ENCODE assay signal across 30 cellular contexts in the genomic region with DNA sequence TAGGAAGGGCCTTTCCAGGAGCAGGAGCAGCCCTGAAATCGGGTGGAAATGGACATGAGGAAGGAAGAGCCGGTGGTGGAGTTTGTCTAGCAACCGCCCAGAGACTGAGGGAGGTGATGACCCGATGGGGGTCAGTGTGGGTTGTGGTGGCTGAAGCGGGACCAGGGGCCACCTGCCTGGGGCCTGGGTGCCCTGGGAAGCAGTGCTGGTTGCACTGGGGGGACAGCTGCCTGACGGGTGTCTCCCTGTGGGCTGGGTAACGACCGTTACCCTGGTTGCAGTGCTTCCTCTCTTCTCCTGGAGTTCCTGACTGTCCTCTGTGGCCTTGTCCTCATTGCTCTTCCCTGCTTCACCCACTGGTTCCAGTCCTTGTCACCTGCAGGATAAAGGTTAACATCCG. TPM values are rescaled to one million over a fixed set of nuclear protein-coding genes. Genes with fewer than 3 reads are reported as not detected.
"Had no signal": no experiment of that assay in that cellular context is flagged by ENCODE, and none has a peak within 500 bp of the region (broad histone marks: within the 10 kb centered on the region; RNA-seq: fewer than 3 reads in every experiment).

No MANE protein-coding gene starts in this region.

- H3K27ac ChIP-seq: adrenal gland, body of pancreas, colonic mucosa had no signal

- H3K36me3 ChIP-seq: adrenal gland, colonic mucosa had no signal

- H3K27me3 ChIP-seq: adrenal gland, body of pancreas, colonic mucosa had no signal

- H3K27me3 Mint-ChIP-seq: activated CD4-positive, alpha-beta T cell treated with anti-CD3 and anti-CD28 coated beads, Interleukin-2, amount 10 ng/mL, durations not matched to agents 24 days and 14 days had no signal

- H3K9me3 Mint-ChIP-seq: activated CD4-positive, alpha-beta memory T cell treated with anti-CD3 and anti-CD28 coated beads for 36 hours; activated CD4-positive, alpha-beta T cell treated with anti-CD3 and anti-CD28 coated beads, Interleukin-2, amount 10 ng/mL, durations not matched to agents 24 days and 14 days; activated naive CD4-positive, alpha-beta T cell treated with anti-CD3 and anti-CD28 coated beads for 36 hours; activated naive CD4-positive, alpha-beta T cell treated with anti-CD3 and anti-CD28 coated beads, Interleukin-2, amount 50 U/mL, for 24 hours; activated naive CD8-positive, alpha-beta T cell treated with anti-CD3 and anti-CD28 coated beads for 36 hours; activated naive CD8-positive, alpha-beta T cell treated with anti-CD3 and anti-CD28 coated beads, Interleukin-2, amount 50 U/mL, for 24 hours; activated T-helper 1 cell treated with anti-CD3 and anti-CD28 coated beads, Interleukin-12 subunit alpha, Interleukin-12 subunit beta, Interleukin-2, Interleukin-4 antibody, amounts not matched to agents 30 ng/mL and 10 ng/mL and 1 ng/mL, durations not matched to agents 14 hours and 24 hours and 36 hours; activated T-helper 2 cell treated with anti-CD3 and anti-CD28 coated beads, Interferon-gamma antibody, Interleukin-2, Interleukin-4, amounts not matched to agents 10 μg/mL and 5 μg/mL and 100 μg/mL, durations not matched to agents 14 hours and 24 hours and 36 hours; T-helper 2 cell treated with Interferon-gamma antibody and Interleukin-4, amounts not matched to agents 5 μg/mL and 100 μg/mL, for 36 hours had no signal

- H3K4me1 Mint-ChIP-seq: activated CD4-positive, alpha-beta T cell treated with anti-CD3 and anti-CD28 coated beads for 36 hours; activated CD4-positive, alpha-beta T cell treated with anti-CD3 and anti-CD28 coated beads, Interleukin-2, amount 10 ng/mL, durations not matched to agents 24 days and 14 days; activated naive CD4-positive, alpha-beta T cell treated with anti-CD3 and anti-CD28 coated beads, Interleukin-2, amount 50 U/mL, for 24 hours; activated naive CD8-positive, alpha-beta T cell treated with anti-CD3 and anti-CD28 coated beads for 36 hours; activated naive CD8-positive, alpha-beta T cell treated with anti-CD3 and anti-CD28 coated beads, Interleukin-2, amount 50 U/mL, for 24 hours; T-helper 17 cell had no signal

- H3K36me3 Mint-ChIP-seq: activated CD4-positive, alpha-beta memory T cell treated with anti-CD3 and anti-CD28 coated beads for 36 hours; activated naive CD4-positive, alpha-beta T cell treated with anti-CD3 and anti-CD28 coated beads, Interleukin-2, amount 50 U/mL, for 24 hours; activated naive CD8-positive, alpha-beta T cell treated with anti-CD3 and anti-CD28 coated beads for 36 hours had no signal

- H3K4me1 ChIP-seq: body of pancreas, colonic mucosa had no signal

- H3K4me3 ChIP-seq: adrenal gland, body of pancreas, colonic mucosa had no signal

- ATAC-seq: activated CD4-positive, alpha-beta T cell treated with anti-CD3 and anti-CD28 coated beads for 36 hours; activated naive CD8-positive, alpha-beta T cell treated with anti-CD3 and anti-CD28 coated beads, Interleukin-2, amount 50 U/mL, for 24 hours; body of pancreas; esophagus mucosa; T-helper 17 cell had no signal

- H3K27ac Mint-ChIP-seq: activated CD4-positive, alpha-beta memory T cell treated with anti-CD3 and anti-CD28 coated beads for 36 hours; activated CD4-positive, alpha-beta T cell treated with anti-CD3 and anti-CD28 coated beads for 36 hours; activated CD4-positive, alpha-beta T cell treated with anti-CD3 and anti-CD28 coated beads, Interleukin-2, amount 10 ng/mL, durations not matched to agents 24 days and 14 days; activated naive CD4-positive, alpha-beta T cell treated with anti-CD3 and anti-CD28 coated beads for 36 hours; activated naive CD4-positive, alpha-beta T cell treated with anti-CD3 and anti-CD28 coated beads, Interleukin-2, amount 50 U/mL, for 24 hours; activated naive CD8-positive, alpha-beta T cell treated with anti-CD3 and anti-CD28 coated beads for 36 hours; activated naive CD8-positive, alpha-beta T cell treated with anti-CD3 and anti-CD28 coated beads, Interleukin-2, amount 50 U/mL, for 24 hours; activated T-helper 1 cell treated with anti-CD3 and anti-CD28 coated beads, Interleukin-12 subunit alpha, Interleukin-12 subunit beta, Interleukin-2, Interleukin-4 antibody, amounts not matched to agents 30 ng/mL and 10 ng/mL and 1 ng/mL, durations not matched to agents 14 hours and 24 hours and 36 hours; activated T-helper 2 cell treated with anti-CD3 and anti-CD28 coated beads, Interferon-gamma antibody, Interleukin-2, Interleukin-4, amounts not matched to agents 10 μg/mL and 5 μg/mL and 100 μg/mL, durations not matched to agents 14 hours and 24 hours and 36 hours; T-helper 17 cell; T-helper 2 cell treated with Interferon-gamma antibody and Interleukin-4, amounts not matched to agents 5 μg/mL and 100 μg/mL, for 36 hours had no signal

- DNase-seq: activated CD4-positive, alpha-beta memory T cell treated with anti-CD3 and anti-CD28 coated beads for 36 hours; activated CD4-positive, alpha-beta T cell treated with anti-CD3 and anti-CD28 coated beads for 36 hours; activated CD4-positive, alpha-beta T cell treated with anti-CD3 and anti-CD28 coated beads, Interleukin-2, amount 10 ng/mL, durations not matched to agents 24 days and 14 days; activated CD4-positive, CD25-positive, alpha-beta regulatory T cell; activated CD4-positive, CD25-positive, alpha-beta regulatory T cell treated with anti-CD3 and anti-CD28 coated beads, Interleukin-2, amount 50 U/mL, for 72 hours; activated effector memory CD4-positive, alpha-beta T cell treated with anti-CD3 and anti-CD28 coated beads, Interleukin-2, amount 50 U/mL, for 16 hours; activated naive CD4-positive, alpha-beta T cell treated with anti-CD3 and anti-CD28 coated beads for 36 hours; activated naive CD8-positive, alpha-beta T cell treated with anti-CD3 and anti-CD28 coated beads for 36 hours; activated naive CD8-positive, alpha-beta T cell treated with anti-CD3 and anti-CD28 coated beads, Interleukin-2, amount 50 U/mL, for 24 hours; activated T-cell treated with anti-CD3 and anti-CD28 coated beads, Interleukin-2, amount 50 U/mL, for 1 hour; activated T-cell treated with anti-CD3 and anti-CD28 coated beads, Interleukin-2, amount 50 U/mL, for 48 hours; adrenal gland; amygdala; aorta; body of pancreas; central memory CD4-positive, alpha-beta T cell; cerebellar nuclear complex; colonic mucosa; effector CD8-positive, alpha-beta T cell; foreskin fibroblast; T-helper 1 cell; T-helper 17 cell; T1000 had no signal

- H3K9me3 ChIP-seq: adrenal gland, body of pancreas, colonic mucosa had no signal

- H3K4me3 Mint-ChIP-seq: activated CD4-positive, alpha-beta memory T cell treated with anti-CD3 and anti-CD28 coated beads for 36 hours; activated CD4-positive, alpha-beta T cell treated with anti-CD3 and anti-CD28 coated beads for 36 hours; activated CD4-positive, alpha-beta T cell treated with anti-CD3 and anti-CD28 coated beads, Interleukin-2, amount 10 ng/mL, durations not matched to agents 24 days and 14 days; activated naive CD4-positive, alpha-beta T cell treated with anti-CD3 and anti-CD28 coated beads for 36 hours; activated naive CD4-positive, alpha-beta T cell treated with anti-CD3 and anti-CD28 coated beads, Interleukin-2, amount 50 U/mL, for 24 hours; activated naive CD8-positive, alpha-beta T cell treated with anti-CD3 and anti-CD28 coated beads for 36 hours; activated naive CD8-positive, alpha-beta T cell treated with anti-CD3 and anti-CD28 coated beads, Interleukin-2, amount 50 U/mL, for 24 hours; activated T-helper 1 cell treated with anti-CD3 and anti-CD28 coated beads, Interleukin-12 subunit alpha, Interleukin-12 subunit beta, Interleukin-2, Interleukin-4 antibody, amounts not matched to agents 30 ng/mL and 10 ng/mL and 1 ng/mL, durations not matched to agents 14 hours and 24 hours and 36 hours; T-helper 17 cell; T-helper 2 cell treated with Interferon-gamma antibody and Interleukin-4, amounts not matched to agents 5 μg/mL and 100 μg/mL, for 36 hours had no signal

RNA-seq across cellular contexts. Expression of gene ZNF536, which starts 13.0 kb away (rescaled TPM):
- total RNA-seq: activated CD4-positive, alpha-beta memory T cell treated with anti-CD3 and anti-CD28 coated beads for 36 hours; activated CD4-positive, alpha-beta T cell treated with anti-CD3 and anti-CD28 coated beads for 36 hours; activated CD4-positive, alpha-beta T cell treated with anti-CD3 and anti-CD28 coated beads, Interleukin-2, amount 10 ng/mL, durations not matched to agents 24 days and 14 days; activated naive CD4-positive, alpha-beta T cell treated with anti-CD3 and anti-CD28 coated beads for 36 hours; activated naive CD8-positive, alpha-beta T cell treated with anti-CD3 and anti-CD28 coated beads for 36 hours; activated T-helper 1 cell treated with anti-CD3 and anti-CD28 coated beads, Interleukin-12 subunit alpha, Interleukin-12 subunit beta, Interleukin-2, Interleukin-4 antibody, amounts not matched to agents 30 ng/mL and 10 ng/mL and 1 ng/mL, durations not matched to agents 14 hours and 24 hours and 36 hours; activated T-helper 2 cell treated with anti-CD3 and anti-CD28 coated beads, Interferon-gamma antibody, Interleukin-2, Interleukin-4, amounts not matched to agents 10 μg/mL and 5 μg/mL and 100 μg/mL, durations not matched to agents 14 hours and 24 hours and 36 hours; body of pancreas; dermis microvascular lymphatic vessel endothelial cell; epithelial cell of proximal tubule; T-helper 17 cell had no signal
